In the genomic region with DNA sequence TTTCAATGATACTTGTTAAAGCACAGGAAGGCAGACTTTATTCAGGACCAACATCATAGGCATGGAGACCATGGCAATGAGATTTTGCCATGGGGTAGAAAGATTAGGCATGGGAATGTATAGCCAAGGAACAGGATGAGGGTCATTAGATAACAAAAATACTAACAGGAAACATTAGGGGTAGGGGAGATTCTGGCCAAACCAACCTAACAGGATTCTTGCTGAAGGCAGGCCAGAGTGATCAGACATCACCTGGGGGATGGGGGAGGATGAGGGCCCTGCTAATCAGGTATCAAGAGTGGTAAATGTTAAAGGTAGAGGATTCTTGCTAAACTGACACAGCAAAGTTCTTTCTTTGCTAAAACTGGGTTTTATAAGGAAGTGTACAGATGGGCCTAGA, we compare ENCODE assay signal across 26 cellular contexts.
"Had no signal": no experiment of that assay in that cellular context is flagged by ENCODE, and none has a peak within 500 bp of the region (broad histone marks: within the 10 kb centered on the region; RNA-seq: fewer than 3 reads in every experiment).

No MANE protein-coding gene starts in this region.

- H3K4me1 ChIP-seq: left ventricle myocardium inferior, pancreas, prostate gland, stomach, testis, tibial artery, upper lobe of left lung, vagina had no signal

- H3K9me3 Mint-ChIP-seq: natural killer cell had no signal

- H3K36me3 Mint-ChIP-seq: mesothelial cell of epicardium; stimulated activated naive B cell treated with anti-CD40 and anti-IgM and Interleukin-4, amounts not matched to agents 10 μg/mL and 1 μg/mL and 100 μg/mL, for 72 hours had no signal

- H3K4me3 Mint-ChIP-seq: mesothelial cell of epicardium; naive B cell; natural killer cell; stimulated activated naive B cell treated with anti-CD40 and anti-IgM and Interleukin-4, amounts not matched to agents 10 μg/mL and 1 μg/mL and 100 μg/mL, for 72 hours had no signal

- H3K27ac ChIP-seq: left ventricle myocardium inferior, pancreas, prostate gland, skin epidermis, stomach, testis, tibial artery, upper lobe of left lung, vagina had no signal

- H3K9me3 ChIP-seq: pancreas, prostate gland, stomach, testis, tibial artery, upper lobe of left lung, vagina had no signal

- H3K27me3 ChIP-seq: pancreas, stomach, testis, tibial artery, upper lobe of left lung, vagina had no signal

- H3K36me3 ChIP-seq: left ventricle myocardium inferior, pancreas, prostate gland, stomach, tibial artery, upper lobe of left lung, vagina had no signal

- DNase-seq: hypothalamus; islet precursor cell; left ventricle myocardium inferior; mesendoderm; naive B cell; natural killer cell; pancreas; posterior cingulate gyrus; retina; right cardiac atrium; stimulated activated CD4-positive, alpha-beta T cell treated with anti-CD3 and anti-CD28 coated beads, Interleukin-12 subunit alpha, Interleukin-12 subunit beta, amount 100 ng/mL, for 4 hours; stimulated activated CD4-positive, alpha-beta T cell treated with anti-CD3 and anti-CD28 coated beads, Interleukin-15, amount 100 ng/mL, for 24 hours; stimulated activated CD4-positive, alpha-beta T cell treated with anti-CD3 and anti-CD28 coated beads, Interleukin-2, amount 100 ng/mL, for 24 hours; stimulated activated CD4-positive, alpha-beta T cell treated with anti-CD3 and anti-CD28 coated beads, Interleukin-4, amount 100 ng/mL, for 1 hour; stimulated activated naive B cell treated with anti-CD40 and anti-IgM and Interleukin-4, amounts not matched to agents 10 μg/mL and 1 μg/mL and 100 μg/mL, for 72 hours; stimulated activated naive CD8-positive, alpha-beta T cell treated with anti-CD3 and anti-CD28 coated beads, Interleukin-15, Interleukin-2, amounts not matched to agents 100 U/mL and 50 U/mL, for 24 hours; stomach; testis; tibial artery; upper lobe of left lung had no signal

- ATAC-seq: natural killer cell; pancreas; right cardiac atrium; sciatic nerve; stimulated activated naive B cell treated with anti-CD40 and anti-IgM and Interleukin-4, amounts not matched to agents 10 μg/mL and 1 μg/mL and 100 μg/mL, for 72 hours; stimulated activated naive CD8-positive, alpha-beta T cell treated with anti-CD3 and anti-CD28 coated beads, Interleukin-15, Interleukin-2, amounts not matched to agents 100 U/mL and 50 U/mL, for 24 hours had no signal

- H3K4me3 ChIP-seq: left ventricle myocardium inferior, lung, pancreas, prostate gland, skin epidermis, stomach, testis, tibial artery, upper lobe of left lung, vagina had no signal

- FAIRE-seq: pancreas had no signal

- H3K27ac Mint-ChIP-seq: mesothelial cell of epicardium; naive B cell; natural killer cell; stimulated activated naive B cell treated with anti-CD40 and anti-IgM and Interleukin-4, amounts not matched to agents 10 μg/mL and 1 μg/mL and 100 μg/mL, for 72 hours had no signal

- H3K4me1 Mint-ChIP-seq: naive B cell had no signal
